16 cellular contexts compared by ENCODE assay signal in genomic region chr18:50135903-50136302, GRCh38. TPM values are rescaled to one million over a fixed set of nuclear protein-coding genes. Genes with fewer than 3 reads are reported as not detected.
DNase-seq lines count a peak whose midpoint lies in the region; ATAC-seq and TF ChIP-seq lines count a peak whose summit lies in the region.
"Had no signal": no experiment of that assay in that cellular context is flagged by ENCODE, and none has a peak within 500 bp of the region (broad histone marks: within the 10 kb centered on the region; RNA-seq: fewer than 3 reads in every experiment).

No MANE protein-coding gene starts in this region.

- H3K23ac ChIP-seq in neuronal stem cell (ENCODE audit: low read depth, low read length, poor library complexity) = no peak overlapping the region

- no peak overlapping the region for H3K14ac ChIP-seq in neuronal stem cell (ENCODE audit: low read length)

- no peak overlapping the region for H2AK5ac ChIP-seq in neuronal stem cell (ENCODE audit: low read depth, low read length)

- H3K9ac ChIP-seq in neuronal stem cell (ENCODE audit: low read depth, low read length, poor library complexity) = peak overlapping the region; percentile 47

- H3K18ac ChIP-seq in neuronal stem cell (ENCODE audit: low read length) = no peak overlapping the region

- DNase-seq in WERI-Rb-1 = peak; percentile 62
- DNase-seq in neuronal stem cell (ENCODE audit: low spot score) = no peak
- DNase-seq in effector memory CD4-positive, alpha-beta T cell = no peak
- DNase-seq in effector memory CD8-positive, alpha-beta T cell = no peak
- no peak for DNase-seq in NCI-H2029 (lab: John Stamatoyannopoulos, UW)
- DNase-seq: C1 segment of cervical spinal cord; Caco-2; CD4-positive, CD25-positive, alpha-beta regulatory T cell; CD8-positive, alpha-beta T cell; DMS 273 treated with DMSO at 0.1 percent for 48 hours; DMS79; EL; GDM1; GOT3 had no signal

- H3K36me3 ChIP-seq in WERI-Rb-1 (no peaks in the 10 kb centered on the region), neuronal stem cell (replicated peaks in 1 of 2; ENCODE audit: control insufficient read depth in 2 of 2, insufficient read depth in 2 of 2, low read length in 2 of 2) (no peaks in the 10 kb centered on the region)
- H3K36me3 ChIP-seq in effector memory CD4-positive, alpha-beta T cell (ENCODE audit: control insufficient read depth, insufficient read depth, low read length) = no peaks in the 10 kb centered on the region
- H3K36me3 ChIP-seq: HAP-1 had no signal

- H3K4me2 ChIP-seq in neuronal stem cell (ENCODE audit: insufficient read depth, low read length, poor library complexity, severe bottlenecking) = no peak overlapping the region

- H3K4me3 ChIP-seq in WERI-Rb-1 (ENCODE audit: low read depth, low read length) = no peak overlapping the region
- H3K4me3 ChIP-seq in neuronal stem cell (ENCODE audit: low read length in 2 of 2) = no peak overlapping the region
- no peak overlapping the region for H3K4me3 ChIP-seq in effector memory CD4-positive, alpha-beta T cell (ENCODE audit: insufficient read depth, low read depth, low read length, poor library complexity, severe bottlenecking)
- H3K4me3 ChIP-seq: HAP-1 had no signal

- H2BK120ac ChIP-seq in neuronal stem cell (ENCODE audit: low read depth, low read length) = no peak overlapping the region

- H3K27me3 Mint-ChIP-seq in effector memory CD8-positive, alpha-beta T cell = peaks cover 62 to 89% of the 10 kb centered on the region in 2 donors

- H3K4me1 ChIP-seq in neuronal stem cell (ENCODE audit: control insufficient read depth in 2 of 2, insufficient read depth in 1 of 2, low read depth in 1 of 2, low read length in 2 of 2) = no peaks in the 10 kb centered on the region
- H3K4me1 ChIP-seq in effector memory CD4-positive, alpha-beta T cell (ENCODE audit: control insufficient read depth, insufficient read depth, low read length, poor library complexity, severe bottlenecking) = no peaks in the 10 kb centered on the region
- H3K4me1 ChIP-seq: Caco-2, HAP-1 had no signal

- no peaks in the 10 kb centered on the region for H3K4me1 Mint-ChIP-seq in effector memory CD8-positive, alpha-beta T cell (ENCODE audit: low read depth in 2 of 2)
- H3K4me1 Mint-ChIP-seq: CD4-positive, CD25-positive, alpha-beta regulatory T cell had no signal

- no peak overlapping the region for H2BK12ac ChIP-seq in neuronal stem cell (ENCODE audit: low read length)

- H3K4ac ChIP-seq in neuronal stem cell (ENCODE audit: low read length) = no peak overlapping the region

- H3K27ac ChIP-seq in WERI-Rb-1 = no peak overlapping the region
- no peak overlapping the region for H3K27ac ChIP-seq in neuronal stem cell (replicated peaks; ENCODE audit: low read length)
- H3K27ac ChIP-seq in effector memory CD4-positive, alpha-beta T cell (ENCODE audit: insufficient read depth, low read length, poor library complexity, severe bottlenecking) = no peak overlapping the region

- H2AFZ ChIP-seq in neuronal stem cell (ENCODE audit: low read length) = no peak overlapping the region

- WGBS in neuronal stem cell (ENCODE audit: extremely low coverage in 2 of 2, insufficient read length in 2 of 2, insufficient replicate concordance in 1 of 2), 2 donors = no CpG with 5 or more reads among the region's 9 CpGs

- no peaks in the 10 kb centered on the region for H3K79me1 ChIP-seq in neuronal stem cell (ENCODE audit: low read depth, low read length)

- H4K8ac ChIP-seq in neuronal stem cell (ENCODE audit: low read depth, low read length) = no peak overlapping the region

- no peaks in the 10 kb centered on the region for H3K36me3 Mint-ChIP-seq in effector memory CD8-positive, alpha-beta T cell (ENCODE audit: insufficient read depth)
- H3K36me3 Mint-ChIP-seq: CD4-positive, CD25-positive, alpha-beta regulatory T cell; CD8-positive, alpha-beta T cell had no signal

- no peak overlapping the region for H4K91ac ChIP-seq in neuronal stem cell (ENCODE audit: low read depth, low read length, poor library complexity)

- no peaks in the 10 kb centered on the region for H3K9me3 ChIP-seq in WERI-Rb-1 (ENCODE audit: severe bottlenecking)
- no peaks in the 10 kb centered on the region for H3K9me3 ChIP-seq in neuronal stem cell (replicated peaks in 1 of 2; ENCODE audit: control insufficient read depth in 2 of 2, insufficient read depth in 1 of 2, low read depth in 1 of 2, low read length in 2 of 2)
- H3K9me3 ChIP-seq in effector memory CD4-positive, alpha-beta T cell (ENCODE audit: control insufficient read depth, low read length) = no peaks in the 10 kb centered on the region
- H3K9me3 ChIP-seq: Caco-2, HAP-1 had no signal

- H2BK15ac ChIP-seq in neuronal stem cell (ENCODE audit: low read length) = no peak overlapping the region

- H3K27me3 ChIP-seq in WERI-Rb-1 (ENCODE audit: insufficient read depth, low read depth, severe bottlenecking) (no peaks in the 10 kb centered on the region), neuronal stem cell (ENCODE audit: control insufficient read depth in 3 of 3, insufficient read depth in 3 of 3, low read depth in 1 of 3, low read length in 3 of 3) (no peaks in the 10 kb centered on the region)
- peaks cover 4% of the 10 kb centered on the region for H3K27me3 ChIP-seq in effector memory CD4-positive, alpha-beta T cell (replicated peaks; ENCODE audit: control insufficient read depth, insufficient read depth, low read length, poor library complexity, severe bottlenecking)

- TF ChIP-seq CTCF in WERI-Rb-1 (IDR thresholded peaks at IDR 0.05; ENCODE audit: low read depth, low read length) = no peak

- no peak overlapping the region for H3K27ac Mint-ChIP-seq in effector memory CD8-positive, alpha-beta T cell
- H3K27ac Mint-ChIP-seq: CD8-positive, alpha-beta T cell had no signal

- ATAC-seq in esophagus mucosa = peak; percentile 33
- ATAC-seq in effector memory CD8-positive, alpha-beta T cell (replicated peaks) = no peak
- ATAC-seq: CD8-positive, alpha-beta T cell had no signal

- H2BK5ac ChIP-seq in neuronal stem cell (ENCODE audit: low read length) = no peak overlapping the region

- H3K4me3 Mint-ChIP-seq in effector memory CD8-positive, alpha-beta T cell = no peak overlapping the region
- H3K4me3 Mint-ChIP-seq: CD4-positive, CD25-positive, alpha-beta regulatory T cell; CD8-positive, alpha-beta T cell had no signal

- no peaks in the 10 kb centered on the region for H3K9me3 Mint-ChIP-seq in effector memory CD8-positive, alpha-beta T cell
- H3K9me3 Mint-ChIP-seq: CD8-positive, alpha-beta T cell had no signal

RNA-seq across cellular contexts. Expression of gene MYO5B, which starts 59.0 kb away (rescaled TPM):
- 29.6 TPM for total RNA-seq in esophagus mucosa
- 1.3 TPM for polyA plus RNA-seq in neuronal stem cell (2013, experiment 1 of 2)
- 1.4 TPM for polyA plus RNA-seq in neuronal stem cell (2013, experiment 2 of 2)
- total RNA-seq: CD4-positive, CD25-positive, alpha-beta regulatory T cell; CD8-positive, alpha-beta T cell had no signal
